23 cellular contexts compared by ENCODE assay signal in the genomic region with DNA sequence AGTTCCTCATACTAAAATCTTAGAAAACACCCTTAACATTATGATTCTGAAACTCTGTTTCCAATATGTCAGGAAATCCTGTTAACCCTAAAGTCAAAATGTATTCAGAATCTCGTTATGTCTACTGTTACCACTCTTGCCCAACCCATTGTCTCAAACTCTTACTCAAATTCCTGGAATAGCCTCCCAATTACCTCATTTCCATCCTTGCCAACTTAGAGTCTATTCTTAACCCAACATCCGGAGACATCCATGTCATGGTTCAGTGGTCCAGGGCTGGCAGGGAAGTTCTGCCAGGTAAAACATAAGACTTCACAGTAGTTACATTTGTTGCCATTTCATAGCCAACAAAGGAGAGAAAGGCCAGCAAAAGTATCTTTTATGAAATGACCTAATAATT.
A peak's percentile ranks its signal among the peaks of the same experiment; 100 is the strongest.
DNase-seq lines count a peak whose midpoint lies in the region; ATAC-seq, FAIRE-seq and TF ChIP-seq lines count a peak whose summit lies in the region.
"Had no signal": no experiment of that assay in that cellular context is flagged by ENCODE, and none has a peak within 500 bp of the region (broad histone marks: within the 10 kb centered on the region; RNA-seq: fewer than 3 reads in every experiment).

No MANE protein-coding gene starts in this region.

- H3K36me3 Mint-ChIP-seq in astrocyte (ENCODE audit: low read depth, unreplicated experiment): no peaks in the 10 kb centered on the region

- H3K4me1 Mint-ChIP-seq in astrocyte (ENCODE audit: low read depth, unreplicated experiment): peaks cover 6% of the 10 kb centered on the region

- in situ Hi-C loops in brain microvascular endothelial cell (cut with HindIII; ENCODE audit: low pct_ligation_motif_present, low sequenced_read_pairs): no loop called here

- H4K20me1 ChIP-seq in astrocyte (ENCODE audit: insufficient read depth, low read length): no peaks in the 10 kb centered on the region

- H3K27ac ChIP-seq in astrocyte (ENCODE audit: low read depth, low read length): no peak overlapping the region
- H3K27ac ChIP-seq in brain microvascular endothelial cell: no peak overlapping the region
- H3K27ac ChIP-seq: body of pancreas, vagina had no signal

- no peak for FAIRE-seq in astrocyte (lab: Jason Lieb, UNC)

- H3K9ac ChIP-seq in astrocyte (ENCODE audit: low read length): no peak overlapping the region

- TF ChIP-seq CTCF in astrocyte (IDR thresholded peaks at IDR 0.05; ENCODE audit: insufficient read depth, low read depth, low read length) (no peak), fibroblast of the aortic adventitia (IDR thresholded peaks at IDR 0.05; ENCODE audit: insufficient read depth, low read length) (no peak), brain microvascular endothelial cell (IDR thresholded peaks at IDR 0.05; ENCODE audit: low read depth, low read length, missing control alignments) (no peak)

- H3K4me2 ChIP-seq in astrocyte (ENCODE audit: low read length): peak overlapping the region; percentile 36

- peak; percentile 67 for DNase-seq in A172 (ENCODE audit: low spot score)
- peak; percentile 49 for DNase-seq in HS-27A (ENCODE audit: low read depth)
- peak; percentile 70 for DNase-seq in astrocyte (ENCODE audit: low read depth)
- DNase-seq in fibroblast of the aortic adventitia (ENCODE audit: low read depth): peak; percentile 21
- DNase-seq in NCI-H2227 treated with DMSO at 0.1 percent for 48 hours (lab: John Stamatoyannopoulos, UW): no peak
- no peak for DNase-seq in NCI-H1930 (lab: John Stamatoyannopoulos, UW)
- DNase-seq in brain microvascular endothelial cell: no peak
- DNase-seq: activated CD4-positive, alpha-beta T cell treated with anti-CD3 and anti-CD28 coated beads, Interleukin-2, amount 50 U/mL, for 4 hours; activated naive CD4-positive, alpha-beta T cell treated with anti-CD3 and anti-CD28 coated beads for 36 hours; activated T-cell treated with anti-CD3 and anti-CD28 coated beads, Interleukin-2, amount 50 U/mL, for 1 hour; body of pancreas; HFFc6; left colon; mucosa of descending colon; NCI-H2107; NCI-H82; stimulated activated CD4-positive, alpha-beta T cell treated with anti-CD3 and anti-CD28 coated beads, Interleukin-2, amount 100 ng/mL, for 24 hours; SW 1271 had no signal

- no peaks in the 10 kb centered on the region for H3K27me3 Mint-ChIP-seq in astrocyte (ENCODE audit: low read depth, unreplicated experiment)

- H3K9me3 ChIP-seq in astrocyte (ENCODE audit: insufficient read depth, low read depth, low read length): no peaks in the 10 kb centered on the region
- H3K9me3 ChIP-seq: body of pancreas, mucosa of descending colon, vagina had no signal

- H3K36me3 ChIP-seq in astrocyte (ENCODE audit: insufficient read depth, low read length): no peaks in the 10 kb centered on the region
- H3K36me3 ChIP-seq in brain microvascular endothelial cell (replicated peaks): no peaks in the 10 kb centered on the region
- H3K36me3 ChIP-seq: vagina had no signal

- no peaks in the 10 kb centered on the region for H3K79me2 ChIP-seq in astrocyte (ENCODE audit: insufficient read depth, low read length)

- peaks cover 5% of the 10 kb centered on the region for H3K4me1 ChIP-seq in astrocyte (ENCODE audit: insufficient read depth, low read length)
- H3K4me1 ChIP-seq: body of pancreas, vagina had no signal

- H3K9me3 Mint-ChIP-seq in astrocyte (ENCODE audit: unreplicated experiment): peaks cover 2% of the 10 kb centered on the region

- no peak overlapping the region for H3K4me3 Mint-ChIP-seq in astrocyte (ENCODE audit: unreplicated experiment)
- H3K4me3 Mint-ChIP-seq: activated naive CD4-positive, alpha-beta T cell treated with anti-CD3 and anti-CD28 coated beads for 36 hours; HFFc6 had no signal

- H3K4me3 ChIP-seq in astrocyte (ENCODE audit: insufficient read depth, low read depth, low read length) (no peak overlapping the region), fibroblast of the aortic adventitia (ENCODE audit: low read depth, low read length) (no peak overlapping the region), brain microvascular endothelial cell (ENCODE audit: low read depth, low read length) (no peak overlapping the region)
- H3K4me3 ChIP-seq: body of pancreas, mucosa of descending colon, vagina had no signal

- H3K27me3 ChIP-seq in astrocyte (ENCODE audit: insufficient read depth, low read length): no peaks in the 10 kb centered on the region
- H3K27me3 ChIP-seq in brain microvascular endothelial cell (replicated peaks): no peaks in the 10 kb centered on the region
- H3K27me3 ChIP-seq: body of pancreas, vagina had no signal

- H2AFZ ChIP-seq in astrocyte (ENCODE audit: low read depth, low read length): peak overlapping the region; percentile 24

- no peak for ATAC-seq in GM21526 (IDR thresholded peaks at IDR 0.05; ENCODE audit: low FRiP score, unreplicated experiment)
- ATAC-seq: body of pancreas, left colon, mucosa of descending colon, Panc1, sciatic nerve had no signal

- peak overlapping the region; percentile 60 for H3K27ac Mint-ChIP-seq in astrocyte (ENCODE audit: unreplicated experiment)
- H3K27ac Mint-ChIP-seq: activated naive CD4-positive, alpha-beta T cell treated with anti-CD3 and anti-CD28 coated beads for 36 hours; HFFc6; IgD-negative memory B cell had no signal

Comparison
In these comparisons a context has a peak if more than half of its experiments do, and no peak if none do; other contexts are left out.
1. DNase-seq: peak in A172 (single experiment), HS-27A (single experiment), astrocyte (single experiment) and fibroblast of the aortic adventitia (single experiment); none in NCI-H2227 treated with DMSO at 0.1 percent for 48 hours (single experiment), NCI-H1930 (0 of 2) and brain microvascular endothelial cell (single experiment).